ENCODE assay signal across 8 cellular contexts in the genomic region with DNA sequence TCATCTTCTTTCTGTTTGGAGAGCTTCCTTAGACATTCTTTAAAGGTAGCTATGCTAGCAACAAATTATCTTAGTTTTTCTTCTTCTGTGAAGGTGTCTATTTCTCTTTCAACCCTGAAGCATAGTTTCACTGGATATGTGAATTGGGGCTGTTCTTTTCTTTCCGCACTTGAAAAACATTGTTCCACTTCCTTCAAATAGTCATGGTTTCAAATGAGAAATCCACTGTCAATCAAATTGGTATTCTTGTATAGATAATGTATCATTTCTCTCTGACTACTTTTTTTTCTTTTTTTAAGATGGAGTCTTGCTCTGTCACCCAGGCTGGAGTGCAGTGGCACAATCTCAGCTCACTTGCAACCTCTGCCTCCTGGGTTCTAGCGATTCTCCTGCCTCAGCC.
"Had no signal": no experiment of that assay in that cellular context is flagged by ENCODE, and none has a peak within 500 bp of the region (broad histone marks: within the 10 kb centered on the region; RNA-seq: fewer than 3 reads in every experiment).

No MANE protein-coding gene starts in this region.

- DNase-seq: GM23248, GOT3, H7, KG1 had no signal

- H3K27ac Mint-ChIP-seq: IgD-negative memory B cell had no signal

- H2AFZ ChIP-seq: GM23248 had no signal

- H3K9me3 ChIP-seq: HAP-1 had no signal

- H3K4me3 ChIP-seq: GM23248, HAP-1 had no signal

- H3K4me3 Mint-ChIP-seq: IgD-negative memory B cell had no signal

- H3K9ac ChIP-seq: GM23248 had no signal

- ATAC-seq: HCT116 had no signal

- FAIRE-seq: HTR-8/SVneo had no signal

- H3K4me1 ChIP-seq: HAP-1 had no signal

- H3K36me3 ChIP-seq: HAP-1 had no signal

- H3K27ac ChIP-seq: GM23248 had no signal
